ENCODE assay signal across 14 cellular contexts in genomic region chr3:141798455-141798854, GRCh38. TPM values are rescaled to one million over a fixed set of nuclear protein-coding genes. Genes with fewer than 3 reads are reported as not detected.
DNase-seq lines count a peak whose midpoint lies in the region; ATAC-seq, FAIRE-seq and TF ChIP-seq lines count a peak whose summit lies in the region.
"Had no signal": no experiment of that assay in that cellular context is flagged by ENCODE, and none has a peak within 500 bp of the region (broad histone marks: within the 10 kb centered on the region; RNA-seq: fewer than 3 reads in every experiment).

No MANE protein-coding gene starts in this region.

- H2AFZ ChIP-seq in H1 (ENCODE audit: low read length), result no peak overlapping the region

- no peaks in the 10 kb centered on the region for H3K36me3 ChIP-seq in H1 (ENCODE audit: control insufficient read depth in 2 of 4, insufficient read depth in 4 of 4, low read length in 3 of 4)
- no peaks in the 10 kb centered on the region for H3K36me3 ChIP-seq in upper lobe of right lung
- H3K36me3 ChIP-seq: vagina had no signal

- H3K4me3 ChIP-seq in H1 (ENCODE audit: extremely low read depth in 1 of 4, insufficient read depth in 2 of 4, low read depth in 3 of 4, low read length in 4 of 4) (no peak overlapping the region), upper lobe of right lung (no peak overlapping the region)

- TF ChIP-seq POLR2A in H1 (IDR thresholded peaks at IDR 0.05; ENCODE audit: control extremely low read depth in 1 of 2, low read depth in 2 of 2, low read length in 2 of 2), result no peak

- H3K18ac ChIP-seq in H1 (ENCODE audit: extremely low read depth, low read length), result no peak overlapping the region

- POLR2A ChIA-PET in H1 (lab: Charles Lee; ENCODE audit: partially characterized antibody), result interaction anchor here (0.8 to 1.6 kb wide), 3 partner anchors 60 to 78 kb away, joined by 4 to 8 read pairs (median 7); partner anchors contain the start of gene ATP1B3
- POLR2A ChIA-PET in naive thymus-derived CD8-positive, alpha-beta T cell (lab: Charles Lee), result interaction anchor here (1.2 to 3.8 kb wide), 3 partner anchors 60 to 532 kb away, joined by 3 to 44 read pairs (median 44); partner anchors contain the start of genes ATP1B3 and RNF7

- H3K4me2 ChIP-seq in H1 (ENCODE audit: insufficient read depth in 1 of 2, low read depth in 2 of 2, low read length in 2 of 2), result peak overlapping the region in 1 of 2 experiments; percentile 86; a peak in 1 of 4 replicates

- peaks cover 12% of the 10 kb centered on the region for H3K27me3 Mint-ChIP-seq in activated naive CD4-positive, alpha-beta T cell treated with anti-CD3 and anti-CD28 coated beads, Interleukin-2, amount 10 ng/mL, durations not matched to agents 7 days and 5 days
- no peaks in the 10 kb centered on the region for H3K27me3 Mint-ChIP-seq in activated naive CD4-positive, alpha-beta T cell treated with anti-CD3 and anti-CD28 coated beads for 36 hours (ENCODE audit: low read depth)
- no peaks in the 10 kb centered on the region for H3K27me3 Mint-ChIP-seq in naive thymus-derived CD8-positive, alpha-beta T cell

- H3K9me3 ChIP-seq in H1 (ENCODE audit: insufficient read depth in 2 of 2, low read depth in 1 of 2, low read length in 1 of 2) (peaks cover 0 to 2% of the 10 kb centered on the region in 2 experiments; a peak in 1 of 4 replicates), upper lobe of right lung (no peaks in the 10 kb centered on the region)
- H3K9me3 ChIP-seq: vagina had no signal

- no peak for FAIRE-seq in H1 (lab: Jason Lieb, UNC)

- H2BK5ac ChIP-seq in H1 (ENCODE audit: low read depth, low read length), result peak overlapping the region; percentile 54; the same call in 1 of the 2 replicates

- H4K91ac ChIP-seq in H1 (replicated peaks; ENCODE audit: insufficient read length, low read length), result no peak overlapping the region

- peak overlapping the region; percentile 24 for H2BK120ac ChIP-seq in H1 (replicated peaks; ENCODE audit: low read depth, low read length)

- H3K23me2 ChIP-seq in H1 (ENCODE audit: low read depth, low read length), result peaks cover 4% of the 10 kb centered on the region; the same call in 1 of the 2 replicates

- no peak overlapping the region for H3K56ac ChIP-seq in H1 (replicated peaks; ENCODE audit: insufficient read length, low read depth, low read length)

- H3K4me3 Mint-ChIP-seq in activated naive CD4-positive, alpha-beta T cell treated with anti-CD3 and anti-CD28 coated beads, Interleukin-2, amount 10 ng/mL, durations not matched to agents 7 days and 5 days, result peak overlapping the region; percentile 83
- no peak overlapping the region for H3K4me3 Mint-ChIP-seq in activated naive CD4-positive, alpha-beta T cell treated with anti-CD3 and anti-CD28 coated beads for 36 hours
- H3K4me3 Mint-ChIP-seq in naive thymus-derived CD8-positive, alpha-beta T cell, result peak overlapping the region in 8 of 10 donors; percentile 8 to 92 (median 88)

- CTCF ChIA-PET in activated naive CD4-positive, alpha-beta T cell treated with anti-CD3 and anti-CD28 coated beads, Interleukin-2, amount 10 ng/mL, durations not matched to agents 7 days and 5 days (lab: Charles Lee), result interaction anchor here (1.1 to 1.6 kb wide), 2 partner anchors 60 to 141 kb away, joined by 4 to 10 read pairs; partner anchors contain the start of gene RNF7
- CTCF ChIA-PET in activated naive CD4-positive, alpha-beta T cell treated with anti-CD3 and anti-CD28 coated beads for 36 hours (lab: Charles Lee), result interaction anchor here (0.8 to 2.0 kb wide), 2 partner anchors 59 to 77 kb away, joined by 3 to 15 read pairs; no protein-coding TSS in a partner anchor
- CTCF ChIA-PET in H1 (lab: Charles Lee; ENCODE audit: partially characterized antibody), result interaction anchor here (0.6 to 2.4 kb wide), 2 partner anchors 77 to 114 kb away, joined by 3 to 11 read pairs; no protein-coding TSS in a partner anchor

- peak overlapping the region; percentile 58 for H3K27ac Mint-ChIP-seq in activated naive CD4-positive, alpha-beta T cell treated with anti-CD3 and anti-CD28 coated beads, Interleukin-2, amount 10 ng/mL, durations not matched to agents 7 days and 5 days
- no peak overlapping the region for H3K27ac Mint-ChIP-seq in activated naive CD4-positive, alpha-beta T cell treated with anti-CD3 and anti-CD28 coated beads for 36 hours
- H3K27ac Mint-ChIP-seq in naive thymus-derived CD8-positive, alpha-beta T cell, result peak overlapping the region in 8 of 10 donors; percentile 8 to 99 (median 95)

- H4K8ac ChIP-seq in H1 (ENCODE audit: extremely low read depth, insufficient read depth, low read length), result no peak overlapping the region

- DNase-seq in activated naive CD4-positive, alpha-beta T cell treated with anti-CD3 and anti-CD28 coated beads, Interleukin-2, amount 10 ng/mL, durations not matched to agents 7 days and 5 days, result no peak
- no peak for DNase-seq in activated naive CD4-positive, alpha-beta T cell treated with anti-CD3 and anti-CD28 coated beads for 36 hours
- DNase-seq in H1 (ENCODE audit: low read depth in 1 of 2, low spot score in 2 of 2) (no peak), upper lobe of right lung (no peak), activated gamma-delta T cell treated with Interleukin-2 at 50 U/mL for 16 hours (no peak), GM10266 (ENCODE audit: extremely low spot score) (no peak)
- no peak for DNase-seq in naive thymus-derived CD8-positive, alpha-beta T cell
- DNase-seq in activated naive CD4-positive, alpha-beta T cell treated with Interleukin-2 at 50 U/mL for 16 hours, result no peak
- DNase-seq: foreskin melanocyte, NCI-H2081 had no signal

- peaks cover 53% of the 10 kb centered on the region for H3K4me1 Mint-ChIP-seq in activated naive CD4-positive, alpha-beta T cell treated with anti-CD3 and anti-CD28 coated beads, Interleukin-2, amount 10 ng/mL, durations not matched to agents 7 days and 5 days
- H3K4me1 Mint-ChIP-seq in activated naive CD4-positive, alpha-beta T cell treated with anti-CD3 and anti-CD28 coated beads for 36 hours (ENCODE audit: low read depth), result peaks cover 46% of the 10 kb centered on the region
- peaks cover 38 to 61% (median 56%) of the 10 kb centered on the region in 4 donors for H3K4me1 Mint-ChIP-seq in naive thymus-derived CD8-positive, alpha-beta T cell

- no peaks in the 10 kb centered on the region for H3K9me3 Mint-ChIP-seq in activated naive CD4-positive, alpha-beta T cell treated with anti-CD3 and anti-CD28 coated beads, Interleukin-2, amount 10 ng/mL, durations not matched to agents 7 days and 5 days
- no peaks in the 10 kb centered on the region for H3K9me3 Mint-ChIP-seq in activated naive CD4-positive, alpha-beta T cell treated with anti-CD3 and anti-CD28 coated beads for 36 hours
- peaks cover 0 to 2% (median 0%) of the 10 kb centered on the region in 9 donors for H3K9me3 Mint-ChIP-seq in naive thymus-derived CD8-positive, alpha-beta T cell

- TF ChIP-seq EP300 in H1 (IDR thresholded peaks at IDR 0.05; ENCODE audit: borderline replicate concordance in 1 of 2, low read depth in 2 of 2, low read length in 2 of 2), result no peak

- H3K9ac ChIP-seq in H1 (replicated peaks in 1 of 4; ENCODE audit: extremely low read depth in 1 of 4, low read depth in 3 of 4, low read length in 3 of 4), result no peak overlapping the region

- no peak for TF ChIP-seq RAD21 in H1 (IDR thresholded peaks at IDR 0.05 in 1 of 2, conservative IDR thresholded peaks at IDR 0.05 in 1 of 2; ENCODE audit: low read depth in 2 of 2, low read length in 2 of 2)

- no peaks in the 10 kb centered on the region for H3K79me1 ChIP-seq in H1 (ENCODE audit: low read depth, low read length)

- no peak overlapping the region for H2BK15ac ChIP-seq in H1 (ENCODE audit: low read length)

- peaks cover 0 to 18% (median 11%) of the 10 kb centered on the region in 4 experiments; a peak in 5 of 7 replicates for H3K27me3 ChIP-seq in H1 (replicated peaks in 1 of 4; ENCODE audit: control insufficient read depth in 3 of 4, extremely low read depth in 1 of 4, insufficient read depth in 3 of 4, low read length in 3 of 4)
- H3K27me3 ChIP-seq in upper lobe of right lung, result no peaks in the 10 kb centered on the region
- H3K27me3 ChIP-seq: vagina had no signal

- WGBS in H1 (ENCODE audit: extremely low coverage in 1 of 2, insufficient coverage in 1 of 2, insufficient read length in 1 of 2, insufficient replicate concordance in 2 of 2, low coverage in 1 of 2, low lambda C conversion rate in 2 of 2, missing lambda C conversion rate in 1 of 2), 2 experiments, result 88% methylated on average over 11 of the region's 11 CpGs; no CpG with 5 or more reads in 1 of the 2 experiments

- no peak overlapping the region for H4K5ac ChIP-seq in H1 (ENCODE audit: insufficient read length, low read depth, low read length)

- no peak for ATAC-seq in naive thymus-derived CD8-positive, alpha-beta T cell
- peak; percentile 22 for ATAC-seq in upper lobe of right lung
- ATAC-seq: activated CD4-positive, CD25-positive, alpha-beta regulatory T cell treated with anti-CD3 and anti-CD28 coated beads, Interleukin-2, amount 50 U/mL, for 24 hours; Panc1 had no signal

- no peak overlapping the region for H3K14ac ChIP-seq in H1 (ENCODE audit: insufficient read length)

- H3K36me3 Mint-ChIP-seq in activated naive CD4-positive, alpha-beta T cell treated with anti-CD3 and anti-CD28 coated beads, Interleukin-2, amount 10 ng/mL, durations not matched to agents 7 days and 5 days, result no peaks in the 10 kb centered on the region
- no peaks in the 10 kb centered on the region for H3K36me3 Mint-ChIP-seq in activated naive CD4-positive, alpha-beta T cell treated with anti-CD3 and anti-CD28 coated beads for 36 hours (ENCODE audit: low read depth)
- H3K36me3 Mint-ChIP-seq in naive thymus-derived CD8-positive, alpha-beta T cell, result no peaks in the 10 kb centered on the region

- H2BK20ac ChIP-seq in H1 (ENCODE audit: low read length), result no peak overlapping the region

- no peaks in the 10 kb centered on the region for H3K79me2 ChIP-seq in H1 (ENCODE audit: control insufficient read depth in 1 of 2, insufficient read depth in 2 of 2, low read length in 2 of 2)

- TF ChIP-seq CTCF in H1 (IDR thresholded peaks at IDR 0.05; ENCODE audit: control extremely low read depth in 1 of 3, insufficient read depth in 1 of 3, low read depth in 1 of 3, low read length in 3 of 3) (no peak), upper lobe of right lung (IDR thresholded peaks at IDR 0.05) (no peak), GM10266 (IDR thresholded peaks at IDR 0.05; ENCODE audit: control insufficient read depth, insufficient read depth, low read depth, missing control alignments) (no peak)

- peak overlapping the region; percentile 40; the same call in 1 of the 2 replicates for H2BK12ac ChIP-seq in H1 (ENCODE audit: low read depth, low read length)

- peak overlapping the region; percentile 75; the same call in 1 of the 2 replicates for H2AK5ac ChIP-seq in H1 (ENCODE audit: low read depth, low read length)

- no peak overlapping the region for H3K4ac ChIP-seq in H1 (replicated peaks; ENCODE audit: insufficient read length, low read depth, low read length)

- H3K27ac ChIP-seq in H1 (ENCODE audit: low read depth, low read length) (no peak overlapping the region), upper lobe of right lung (no peak overlapping the region)

- H3K23ac ChIP-seq in H1 (ENCODE audit: insufficient read length), result no peak overlapping the region

- intact Hi-C loops in activated naive CD4-positive, alpha-beta T cell treated with anti-CD3 and anti-CD28 coated beads for 36 hours (cut with micrococcal nuclease), result loop anchor here (5.0 kb wide), 5 partner anchors 241 to 856 kb away; partner anchors contain the start of genes RASA2 and SLC25A36
- intact Hi-C loops in upper lobe of right lung (cut with DNase I), result no loop called here

- H4K20me1 ChIP-seq in H1 (replicated peaks in 1 of 2; ENCODE audit: control insufficient read depth in 1 of 2, insufficient read depth in 2 of 2, low read length in 2 of 2), result no peaks in the 10 kb centered on the region

- H3K4me1 ChIP-seq in H1 (replicated peaks in 1 of 4; ENCODE audit: control insufficient read depth in 3 of 4, insufficient read depth in 4 of 4, low read length in 3 of 4) (peaks cover 11 to 23% (median 17%) of the 10 kb centered on the region in 4 experiments), upper lobe of right lung (peaks cover 26% of the 10 kb centered on the region)

RNA-seq across cellular contexts. Expression of gene GRK7, which starts 35.2 kb away (rescaled TPM):
- total RNA-seq in activated naive CD4-positive, alpha-beta T cell treated with anti-CD3 and anti-CD28 coated beads for 36 hours, result not detected
- total RNA-seq in H1 (2021; fragmentation: NEBNext Ultra II Directional; extraction: Animal tissue kit (Norgen Biotek cat#: 25700)), result not detected in 2 replicates
- not detected in 2 replicates for polyA plus RNA-seq in H1 (2011; rRNA removed)
- not detected for polyA plus RNA-seq in H1 (2011; cell fraction: cytosol; rRNA removed)
- not detected for polyA plus RNA-seq in H1 (2011; cell fraction: nucleus; rRNA removed)
- polyA plus RNA-seq in H1 (2012, experiment 1 of 2), result not detected in 4 replicates
- not detected for polyA plus RNA-seq in H1 (2012, experiment 2 of 2)
- not detected for polyA plus RNA-seq in H1 (2013, experiment 1 of 2)
- polyA plus RNA-seq in H1 (2013, experiment 2 of 2), result 0.02 TPM
- polyA minus RNA-seq in H1 (2011; rRNA and poly(A)+ RNA removed), result not detected in 2 replicates
- not detected for polyA minus RNA-seq in H1 (2011; cell fraction: cytosol; rRNA and poly(A)+ RNA removed)
- not detected for polyA minus RNA-seq in H1 (2011; cell fraction: nucleus; rRNA and poly(A)+ RNA removed)
- under 1 TPM; 0.42 to 0.44 TPM for total RNA-seq in naive thymus-derived CD8-positive, alpha-beta T cell
- not detected for polyA plus RNA-seq in naive thymus-derived CD8-positive, alpha-beta T cell
- 0.12 TPM for total RNA-seq in upper lobe of right lung
- polyA plus RNA-seq: neural cell had no signal
